Comparison of ENCODE assay signal across 1 cellular context in the genomic region with DNA sequence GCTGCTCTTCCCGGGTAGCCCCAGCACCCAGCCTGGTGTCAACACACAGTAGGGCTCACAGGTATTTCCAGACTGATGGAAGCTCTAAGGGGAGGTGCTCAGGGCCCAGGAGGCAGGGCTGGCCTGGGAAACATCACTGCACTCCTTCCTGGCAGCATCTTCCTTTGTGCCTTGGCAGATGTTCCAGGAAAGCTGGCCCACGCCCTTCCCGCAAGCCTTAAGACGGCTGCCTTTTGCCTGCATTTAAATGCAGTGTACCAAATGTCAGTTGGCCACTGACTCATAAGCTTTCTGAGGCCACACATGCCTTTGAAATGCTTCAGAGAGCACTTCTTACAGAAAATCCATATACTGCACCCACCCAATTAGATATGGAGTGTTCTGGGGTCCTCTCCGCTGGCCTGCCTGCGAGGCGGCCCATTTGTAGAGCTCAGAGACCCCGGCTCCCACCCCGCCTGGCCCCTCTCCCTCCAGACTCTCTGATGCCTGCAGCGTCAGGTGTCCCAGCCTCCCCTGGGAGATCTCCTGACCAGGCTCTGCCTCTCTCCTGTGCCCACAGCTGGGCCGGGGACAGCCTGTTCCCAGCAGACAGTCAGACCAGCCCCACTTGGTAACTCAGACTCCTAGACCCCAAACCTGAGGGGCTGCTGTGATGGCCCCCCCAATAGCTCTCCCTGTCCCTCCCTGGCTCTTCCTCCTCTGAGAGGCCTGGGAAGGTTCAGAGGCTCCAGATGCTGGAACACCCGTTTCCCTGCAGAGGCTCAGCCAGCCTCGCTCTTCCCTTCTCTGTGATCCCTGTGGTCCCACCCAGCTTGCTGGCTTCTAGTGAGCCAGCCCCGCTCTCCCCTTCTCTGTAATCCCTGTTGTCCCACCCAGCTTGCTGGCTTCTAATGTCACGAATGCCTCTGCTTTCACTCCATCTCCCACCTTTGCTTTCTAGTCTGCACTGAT.
A peak's percentile ranks its signal among the peaks of the same experiment; 100 is the strongest.
TF ChIP-seq lines count a peak whose summit lies in the region.

No MANE protein-coding gene starts in this region.

TF ChIP-seq in IMR-90, 13 proteins besides CTCF, POLR2A, EP300 and RAD21 (continued from another document):
- TF ChIP-seq USF2 (IDR thresholded peaks at IDR 0.05; ENCODE audit: low read depth, low read length) (no peak), MAZ (IDR thresholded peaks at IDR 0.05; ENCODE audit: borderline replicate concordance, low read depth, low read length) (no peak; the same call in 1 of the 2 replicates), CEBPB (IDR thresholded peaks at IDR 0.05; ENCODE audit: low read depth, low read length) (no peak; the same call in 1 of the 2 replicates), SMC3 (IDR thresholded peaks at IDR 0.05; ENCODE audit: low read depth, low read length) (no peak), FOS (IDR thresholded peaks at IDR 0.05; ENCODE audit: low read depth, low read length) (0 out of 2 replicates have a peak, but pooled peaks have one; percentile 47), MAFK (IDR thresholded peaks at IDR 0.05; ENCODE audit: low read depth, low read length) (no peak), BHLHE40 (IDR thresholded peaks at IDR 0.05; ENCODE audit: low read depth, low read length) (no peak), CHD1 (IDR thresholded peaks at IDR 0.05; ENCODE audit: low read depth, low read length) (no peak), NFE2L2 (IDR thresholded peaks at IDR 0.05; ENCODE audit: low read depth, low read length) (no peak), RFX5 (IDR thresholded peaks at IDR 0.05; ENCODE audit: low read depth, low read length) (no peak)
- TF ChIP-seq, protein P1, sequence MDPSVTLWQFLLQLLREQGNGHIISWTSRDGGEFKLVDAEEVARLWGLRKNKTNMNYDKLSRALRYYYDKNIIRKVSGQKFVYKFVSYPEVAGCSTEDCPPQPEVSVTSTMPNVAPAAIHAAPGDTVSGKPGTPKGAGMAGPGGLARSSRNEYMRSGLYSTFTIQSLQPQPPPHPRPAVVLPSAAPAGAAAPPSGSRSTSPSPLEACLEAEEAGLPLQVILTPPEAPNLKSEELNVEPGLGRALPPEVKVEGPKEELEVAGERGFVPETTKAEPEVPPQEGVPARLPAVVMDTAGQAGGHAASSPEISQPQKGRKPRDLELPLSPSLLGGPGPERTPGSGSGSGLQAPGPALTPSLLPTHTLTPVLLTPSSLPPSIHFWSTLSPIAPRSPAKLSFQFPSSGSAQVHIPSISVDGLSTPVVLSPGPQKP (IDR thresholded peaks at IDR 0.05; ENCODE audit: borderline replicate concordance, low read depth, low read length): no peak
